ENCODE assay signal across 24 cellular contexts in the genomic region with DNA sequence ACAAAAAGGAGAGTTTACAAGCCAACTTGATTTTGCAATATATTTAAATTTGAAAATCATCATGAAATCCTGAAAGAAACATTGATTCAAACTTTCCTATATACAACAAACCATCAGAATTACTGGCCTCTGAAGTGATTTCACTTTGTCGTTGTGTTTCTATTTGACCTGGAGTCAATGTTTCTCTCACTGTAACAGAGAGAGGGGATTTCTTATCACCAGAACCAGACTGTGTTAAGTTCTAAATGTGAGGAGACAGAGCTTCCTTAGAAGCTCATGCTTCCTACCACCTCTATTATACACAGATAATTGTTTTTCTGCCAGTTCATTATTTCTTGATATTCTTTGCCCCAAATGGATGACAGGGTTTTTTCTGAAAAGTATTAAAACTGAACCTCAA.
"Had no signal": no experiment of that assay in that cellular context is flagged by ENCODE, and none has a peak within 500 bp of the region (broad histone marks: within the 10 kb centered on the region; RNA-seq: fewer than 3 reads in every experiment).

No MANE protein-coding gene starts in this region.

- ATAC-seq: activated CD4-positive, CD25-positive, alpha-beta regulatory T cell treated with anti-CD3 and anti-CD28 coated beads, Interleukin-2, amount 50 U/mL, for 24 hours; activated CD8-positive, alpha-beta memory T cell treated with anti-CD3 and anti-CD28 coated beads, Interleukin-2, amount 10 ng/mL, durations not matched to agents 7 days and 5 days; lower lobe of right lung; naive thymus-derived CD4-positive, alpha-beta T cell had no signal

- H3K4me3 Mint-ChIP-seq: activated CD4-positive, alpha-beta memory T cell treated with anti-CD3 and anti-CD28 coated beads, Interleukin-2, amount 10 ng/mL, durations not matched to agents 7 days and 5 days; activated CD4-positive, alpha-beta T cell treated with anti-CD3 and anti-CD28 coated beads, Interleukin-2, amount 10 ng/mL, durations not matched to agents 24 days and 14 days; activated CD8-positive, alpha-beta memory T cell treated with anti-CD3 and anti-CD28 coated beads, Interleukin-2, amount 10 ng/mL, durations not matched to agents 7 days and 5 days; activated naive CD4-positive, alpha-beta T cell treated with anti-CD3 and anti-CD28 coated beads, Interleukin-2, amount 10 ng/mL, durations not matched to agents 7 days and 5 days; endodermal cell; immature natural killer cell; naive thymus-derived CD4-positive, alpha-beta T cell; neural progenitor cell; T-helper 2 cell treated with Interferon-gamma antibody and Interleukin-4, amounts not matched to agents 5 μg/mL and 100 μg/mL, for 36 hours had no signal

- H3K9me3 Mint-ChIP-seq: activated CD4-positive, alpha-beta memory T cell treated with anti-CD3 and anti-CD28 coated beads, Interleukin-2, amount 10 ng/mL, durations not matched to agents 7 days and 5 days; activated CD4-positive, alpha-beta T cell treated with anti-CD3 and anti-CD28 coated beads, Interleukin-2, amount 10 ng/mL, durations not matched to agents 24 days and 14 days; activated naive CD4-positive, alpha-beta T cell treated with anti-CD3 and anti-CD28 coated beads, Interleukin-2, amount 10 ng/mL, durations not matched to agents 7 days and 5 days; endodermal cell; neural progenitor cell; T-helper 2 cell treated with Interferon-gamma antibody and Interleukin-4, amounts not matched to agents 5 μg/mL and 100 μg/mL, for 36 hours had no signal

- H2AFZ ChIP-seq: neural progenitor cell had no signal

- H3K27me3 ChIP-seq: neural progenitor cell, spleen, upper lobe of left lung had no signal

- H3K27ac Mint-ChIP-seq: activated CD4-positive, alpha-beta memory T cell treated with anti-CD3 and anti-CD28 coated beads, Interleukin-2, amount 10 ng/mL, durations not matched to agents 7 days and 5 days; activated CD4-positive, alpha-beta T cell treated with anti-CD3 and anti-CD28 coated beads, Interleukin-2, amount 10 ng/mL, durations not matched to agents 24 days and 14 days; activated CD8-positive, alpha-beta memory T cell treated with anti-CD3 and anti-CD28 coated beads, Interleukin-2, amount 10 ng/mL, durations not matched to agents 7 days and 5 days; activated naive CD4-positive, alpha-beta T cell treated with anti-CD3 and anti-CD28 coated beads, Interleukin-2, amount 10 ng/mL, durations not matched to agents 7 days and 5 days; endodermal cell; immature natural killer cell; naive thymus-derived CD4-positive, alpha-beta T cell; neural progenitor cell; progenitor cell of endocrine pancreas; T-helper 2 cell treated with Interferon-gamma antibody and Interleukin-4, amounts not matched to agents 5 μg/mL and 100 μg/mL, for 36 hours had no signal

- H3K9ac ChIP-seq: neural progenitor cell had no signal

- H3K36me3 ChIP-seq: lower lobe of right lung, neural progenitor cell, spleen, thoracic aorta, upper lobe of left lung had no signal

- H3K9me3 ChIP-seq: lower lobe of right lung, thoracic aorta, upper lobe of left lung had no signal

- H3K36me3 Mint-ChIP-seq: activated CD8-positive, alpha-beta memory T cell treated with anti-CD3 and anti-CD28 coated beads, Interleukin-2, amount 10 ng/mL, durations not matched to agents 7 days and 5 days; activated naive CD4-positive, alpha-beta T cell treated with anti-CD3 and anti-CD28 coated beads, Interleukin-2, amount 10 ng/mL, durations not matched to agents 7 days and 5 days; immature natural killer cell; naive thymus-derived CD4-positive, alpha-beta T cell; neural progenitor cell had no signal

- H3K27ac ChIP-seq: coronary artery, epithelial cell of prostate, lower lobe of right lung, neural progenitor cell, spleen, thoracic aorta, upper lobe of left lung, VCaP had no signal

- H3K4me3 ChIP-seq: coronary artery, lower lobe of right lung, neural progenitor cell, spleen, thoracic aorta, upper lobe of left lung had no signal

- H3K4me1 ChIP-seq: lower lobe of right lung, spleen, upper lobe of left lung had no signal

- DNase-seq: activated CD4-positive, alpha-beta memory T cell treated with anti-CD3 and anti-CD28 coated beads, Interleukin-2, amount 10 ng/mL, durations not matched to agents 7 days and 5 days; activated CD4-positive, alpha-beta T cell treated with anti-CD3 and anti-CD28 coated beads, Interleukin-2, amount 10 ng/mL, durations not matched to agents 24 days and 14 days; activated CD8-positive, alpha-beta memory T cell treated with anti-CD3 and anti-CD28 coated beads, Interleukin-2, amount 10 ng/mL, durations not matched to agents 7 days and 5 days; activated effector memory CD4-positive, alpha-beta T cell treated with anti-CD3 and anti-CD28 coated beads, Interleukin-2, amount 50 U/mL, for 16 hours; activated naive CD4-positive, alpha-beta T cell treated with anti-CD3 and anti-CD28 coated beads, Interleukin-2, amount 10 ng/mL, durations not matched to agents 7 days and 5 days; activated T-cell treated with anti-CD3 and anti-CD28 coated beads for 4 hours; cerebellar nuclear complex; endodermal cell; immature natural killer cell; lower lobe of right lung; naive thymus-derived CD4-positive, alpha-beta T cell; retina; spleen; stimulated activated CD4-positive, alpha-beta T cell treated with anti-CD3 and anti-CD28 coated beads, Interleukin-4, amount 100 ng/mL, for 1 hour; stimulated activated naive CD4-positive, alpha-beta T cell; upper lobe of left lung had no signal

- H3K4me1 Mint-ChIP-seq: activated CD4-positive, alpha-beta memory T cell treated with anti-CD3 and anti-CD28 coated beads, Interleukin-2, amount 10 ng/mL, durations not matched to agents 7 days and 5 days; activated CD4-positive, alpha-beta T cell treated with anti-CD3 and anti-CD28 coated beads, Interleukin-2, amount 10 ng/mL, durations not matched to agents 24 days and 14 days; activated CD8-positive, alpha-beta memory T cell treated with anti-CD3 and anti-CD28 coated beads, Interleukin-2, amount 10 ng/mL, durations not matched to agents 7 days and 5 days; activated naive CD4-positive, alpha-beta T cell treated with anti-CD3 and anti-CD28 coated beads, Interleukin-2, amount 10 ng/mL, durations not matched to agents 7 days and 5 days; immature natural killer cell; naive thymus-derived CD4-positive, alpha-beta T cell had no signal

- H3K4me2 ChIP-seq: neural progenitor cell had no signal

- H3K27me3 Mint-ChIP-seq: activated CD4-positive, alpha-beta memory T cell treated with anti-CD3 and anti-CD28 coated beads, Interleukin-2, amount 10 ng/mL, durations not matched to agents 7 days and 5 days; activated CD4-positive, alpha-beta T cell treated with anti-CD3 and anti-CD28 coated beads, Interleukin-2, amount 10 ng/mL, durations not matched to agents 24 days and 14 days; activated CD8-positive, alpha-beta memory T cell treated with anti-CD3 and anti-CD28 coated beads, Interleukin-2, amount 10 ng/mL, durations not matched to agents 7 days and 5 days; activated naive CD4-positive, alpha-beta T cell treated with anti-CD3 and anti-CD28 coated beads, Interleukin-2, amount 10 ng/mL, durations not matched to agents 7 days and 5 days; progenitor cell of endocrine pancreas had no signal
